8 cellular contexts compared by ENCODE assay signal in genomic region chr2:65554765-65555561, GRCh38.
A peak's percentile ranks its signal among the peaks of the same experiment; 100 is the strongest.
DNase-seq lines count a peak whose midpoint lies in the region; ATAC-seq and TF ChIP-seq lines count a peak whose summit lies in the region.

No MANE protein-coding gene starts in this region.

- no peak for TF ChIP-seq EP300 in transverse colon (IDR thresholded peaks at IDR 0.05; ENCODE audit: low read depth)

- in situ Hi-C loops in transverse colon (cut with MboI; ENCODE audit: low pct_ligation_motif_present in 1 of 4, low pct_unique_long_range_greater_than_20kb in 1 of 4, low sequenced_read_pairs in 3 of 4) = loop anchor here (5.0 to 25.0 kb wide), 4 partner anchors 290 to 643 kb away; partner anchors contain the start of gene CEP68 (in 2 of the 4)

- peak; percentile 59 for DNase-seq in GM06990 (ENCODE audit: extremely low read depth, insufficient read length)
- peak; percentile 33 for DNase-seq in Jurkat, Clone E6-1 (ENCODE audit: low read depth, low spot score)
- peak; percentile 41 to 59 for DNase-seq in foreskin fibroblast
- no peak for DNase-seq in uterus
- no peak for DNase-seq in transverse colon
- DNase-seq in NCI-H1417 (lab: John Stamatoyannopoulos, UW) = no peak
- no peak for DNase-seq in GM10266 (ENCODE audit: extremely low spot score)

- H3K27ac ChIP-seq in uterus (no peak overlapping the region), transverse colon (no peak overlapping the region)

- peak; percentile 60 for ATAC-seq in GM21381 (IDR thresholded peaks at IDR 0.05; ENCODE audit: unreplicated experiment)

- TF ChIP-seq CTCF in GM06990 (IDR thresholded peaks at IDR 0.05; ENCODE audit: insufficient read depth, low read length, poor library complexity, severe bottlenecking) (no peak), foreskin fibroblast (IDR thresholded peaks at IDR 0.05; ENCODE audit: low read depth, low read length) (no peak), uterus (IDR thresholded peaks at IDR 0.05) (no peak), transverse colon (IDR thresholded peaks at IDR 0.05) (no peak), GM10266 (IDR thresholded peaks at IDR 0.05; ENCODE audit: control insufficient read depth, insufficient read depth, low read depth, missing control alignments) (no peak)

- H3K4me3 ChIP-seq in GM06990 (replicated peaks; ENCODE audit: low read depth, low read length) (no peak overlapping the region), foreskin fibroblast (ENCODE audit: low read depth in 1 of 2, low read length in 2 of 2) (no peak overlapping the region), uterus (no peak overlapping the region), transverse colon (no peak overlapping the region)
- no peak overlapping the region for H3K4me3 ChIP-seq in Jurkat, Clone E6-1 (ENCODE audit: low read length)

- TF ChIP-seq POLR2A in uterus (IDR thresholded peaks at IDR 0.05) (no peak), transverse colon (IDR thresholded peaks at IDR 0.05) (no peak)

- H3K27me3 ChIP-seq in GM06990 (replicated peaks; ENCODE audit: control insufficient read depth, insufficient read depth, low read length) (no peaks in the 10 kb centered on the region; the same call in 1 of the 2 replicates), uterus (no peaks in the 10 kb centered on the region), transverse colon (no peaks in the 10 kb centered on the region)

- no peaks in the 10 kb centered on the region for H3K36me3 ChIP-seq in GM06990 (ENCODE audit: control insufficient read depth, insufficient read depth, low read length)
- H3K36me3 ChIP-seq in uterus = no peaks in the 10 kb centered on the region
- no peaks in the 10 kb centered on the region for H3K36me3 ChIP-seq in transverse colon

- intact Hi-C loops in uterus (cut with DNase I; ENCODE audit: low total_unique reads) = no loop called here
- intact Hi-C loops in transverse colon (cut with DNase I; ENCODE audit: low total_unique reads) = loop anchor here (5.0 kb wide), 1 partner anchor 288 kb away; no protein-coding TSS in a partner anchor

- no peaks in the 10 kb centered on the region for H3K4me1 ChIP-seq in uterus
- peaks cover 0 to 5% (median 4%) of the 10 kb centered on the region in 4 donors for H3K4me1 ChIP-seq in transverse colon

- H3K9me3 ChIP-seq in uterus (no peaks in the 10 kb centered on the region), transverse colon (no peaks in the 10 kb centered on the region)

- 65 to 68% methylated on average over 8 of the region's 8 CpGs for WGBS in transverse colon (ENCODE audit: low coverage in 1 of 2), 2 donors

Comparison
In these comparisons a context has a peak if more than half of its experiments do, and no peak if none do; other contexts are left out.
1. DNase-seq: peak in GM06990 (single experiment), Jurkat, Clone E6-1 (single experiment) and foreskin fibroblast (2 of 2); none in uterus (0 of 2), transverse colon (single experiment), NCI-H1417 (0 of 3) and GM10266 (single experiment).